Comparison of ENCODE assay signal across 8 cellular contexts in the genomic region with DNA sequence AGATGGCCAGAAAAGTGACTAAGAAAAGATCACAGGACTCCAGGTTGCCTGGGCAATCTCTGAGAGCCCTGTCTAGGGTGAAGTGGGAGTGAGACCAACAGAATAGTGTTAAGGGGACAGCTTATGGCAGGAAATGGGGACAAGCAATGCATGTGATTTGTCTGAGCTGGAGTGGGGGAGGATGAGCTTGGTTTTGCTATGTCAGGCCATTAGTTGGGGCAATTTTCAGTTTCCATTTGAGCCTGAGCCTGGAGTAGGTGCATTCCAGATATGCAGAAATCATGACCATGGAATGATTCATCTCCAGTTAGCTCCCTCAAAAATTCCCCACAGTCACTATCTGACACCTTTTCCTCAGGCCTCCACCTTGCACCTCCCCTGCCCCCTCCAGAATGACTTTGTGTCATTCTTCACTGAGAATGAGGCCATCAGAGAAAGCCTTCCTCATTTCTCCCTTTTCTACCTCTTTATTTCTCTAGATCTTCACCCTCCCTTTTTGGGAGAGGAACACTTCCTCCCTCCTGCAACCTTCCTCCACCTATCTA.
DNase-seq lines count a peak whose midpoint lies in the region; ATAC-seq and TF ChIP-seq lines count a peak whose summit lies in the region.

No MANE protein-coding gene starts in this region.

- intact Hi-C loops in ascending aorta (cut with DNase I), result no loop called here

- H3K27me3 Mint-ChIP-seq in effector memory CD8-positive, alpha-beta T cell, result no peaks in the 10 kb centered on the region
- no peaks in the 10 kb centered on the region for H3K27me3 Mint-ChIP-seq in stimulated activated naive B cell treated with anti-CD40 and anti-IgM and Interleukin-4, amounts not matched to agents 10 μg/mL and 1 μg/mL and 100 μg/mL, for 72 hours

- ATAC-seq in GM21423 (IDR thresholded peaks at IDR 0.05; ENCODE audit: unreplicated experiment) (peak; percentile 51), HG03575 (IDR thresholded peaks at IDR 0.05; ENCODE audit: extremely low read depth, insufficient number of reproducible peaks, low FRiP score, unreplicated experiment) (peak; percentile 62)
- peak; percentile 30 for ATAC-seq in effector memory CD8-positive, alpha-beta T cell (replicated peaks)
- peak; percentile 84 to 87 for ATAC-seq in stimulated activated naive B cell treated with anti-CD40 and anti-IgM and Interleukin-4, amounts not matched to agents 10 μg/mL and 1 μg/mL and 100 μg/mL, for 72 hours (replicated peaks)

- H3K27me3 ChIP-seq in MG63, result no peaks in the 10 kb centered on the region
- no peaks in the 10 kb centered on the region for H3K27me3 ChIP-seq in ascending aorta

- H3K27ac Mint-ChIP-seq in effector memory CD8-positive, alpha-beta T cell, result no peak overlapping the region
- H3K27ac Mint-ChIP-seq in stimulated activated naive B cell treated with anti-CD40 and anti-IgM and Interleukin-4, amounts not matched to agents 10 μg/mL and 1 μg/mL and 100 μg/mL, for 72 hours, result no peak overlapping the region

- H3K9me3 Mint-ChIP-seq in effector memory CD8-positive, alpha-beta T cell, result peaks cover 0 to 2% of the 10 kb centered on the region in 2 donors
- peaks cover 0 to 2% of the 10 kb centered on the region in 2 donors for H3K9me3 Mint-ChIP-seq in stimulated activated naive B cell treated with anti-CD40 and anti-IgM and Interleukin-4, amounts not matched to agents 10 μg/mL and 1 μg/mL and 100 μg/mL, for 72 hours

- H3K36me3 Mint-ChIP-seq in effector memory CD8-positive, alpha-beta T cell (ENCODE audit: insufficient read depth), result no peaks in the 10 kb centered on the region
- peaks cover 2 to 3% of the 10 kb centered on the region in 2 donors for H3K36me3 Mint-ChIP-seq in stimulated activated naive B cell treated with anti-CD40 and anti-IgM and Interleukin-4, amounts not matched to agents 10 μg/mL and 1 μg/mL and 100 μg/mL, for 72 hours

- TF ChIP-seq CTCF in GM13977 (IDR thresholded peaks at IDR 0.05; ENCODE audit: extremely low read depth, insufficient read depth, missing control alignments), result no peak
- no peak for TF ChIP-seq CTCF in ascending aorta (IDR thresholded peaks at IDR 0.05)

- H3K9me3 ChIP-seq in MG63 (no peaks in the 10 kb centered on the region), ascending aorta (no peaks in the 10 kb centered on the region)

- H3K4me1 ChIP-seq in ascending aorta, result peaks cover 0 to 3% of the 10 kb centered on the region in 2 donors

- H3K4me3 ChIP-seq in MG63 (no peak overlapping the region), ascending aorta (no peak overlapping the region)

- peak overlapping the region in 1 of 2 donors; percentile 30 for H3K27ac ChIP-seq in ascending aorta

- no peak overlapping the region for H3K4me3 Mint-ChIP-seq in effector memory CD8-positive, alpha-beta T cell
- no peak overlapping the region for H3K4me3 Mint-ChIP-seq in stimulated activated naive B cell treated with anti-CD40 and anti-IgM and Interleukin-4, amounts not matched to agents 10 μg/mL and 1 μg/mL and 100 μg/mL, for 72 hours

- peaks cover 15 to 29% of the 10 kb centered on the region in 2 donors for H3K4me1 Mint-ChIP-seq in effector memory CD8-positive, alpha-beta T cell (ENCODE audit: low read depth in 2 of 2)
- peaks cover 2 to 24% of the 10 kb centered on the region in 2 donors for H3K4me1 Mint-ChIP-seq in stimulated activated naive B cell treated with anti-CD40 and anti-IgM and Interleukin-4, amounts not matched to agents 10 μg/mL and 1 μg/mL and 100 μg/mL, for 72 hours

- in situ Hi-C loops in GM13977 (cut with MboI; ENCODE audit: low pct_unique_long_range_greater_than_20kb, low sequenced_read_pairs, unreplicated experiment), result loop anchor here (25.0 kb wide), 1 partner anchor 740 kb away; no protein-coding TSS in a partner anchor

- no peaks in the 10 kb centered on the region for H3K36me3 ChIP-seq in MG63
- no peaks in the 10 kb centered on the region for H3K36me3 ChIP-seq in ascending aorta

- DNase-seq in GM13977 (ENCODE audit: low spot score) (peak; percentile 55), NCI-H1436 (lab: John Stamatoyannopoulos, UW) (no peak), MG63 (no peak), ascending aorta (ENCODE audit: low spot score in 2 of 2) (no peak)
- DNase-seq in effector memory CD8-positive, alpha-beta T cell, result no peak
- DNase-seq in stimulated activated naive B cell treated with anti-CD40 and anti-IgM and Interleukin-4, amounts not matched to agents 10 μg/mL and 1 μg/mL and 100 μg/mL, for 72 hours, result peak; percentile 67

Comparison
In these comparisons a context has a peak if more than half of its experiments do, and no peak if none do; other contexts are left out.
1. DNase-seq: peak in GM13977 (single experiment) and stimulated activated naive B cell treated with anti-CD40 and anti-IgM and Interleukin-4, amounts not matched to agents 10 μg/mL and 1 μg/mL and 100 μg/mL, for 72 hours (single experiment); none in effector memory CD8-positive, alpha-beta T cell (0 of 3), NCI-H1436 (single experiment), MG63 (single experiment) and ascending aorta (0 of 2).
2. ATAC-seq: peak in every context shown above with its lines; median percentile 86 in stimulated activated naive B cell treated with anti-CD40 and anti-IgM and Interleukin-4, amounts not matched to agents 10 μg/mL and 1 μg/mL and 100 μg/mL, for 72 hours; 62 in HG03575; 51 in GM21423; 30 in effector memory CD8-positive, alpha-beta T cell.